9 cellular contexts compared by ENCODE assay signal in the genomic region with DNA sequence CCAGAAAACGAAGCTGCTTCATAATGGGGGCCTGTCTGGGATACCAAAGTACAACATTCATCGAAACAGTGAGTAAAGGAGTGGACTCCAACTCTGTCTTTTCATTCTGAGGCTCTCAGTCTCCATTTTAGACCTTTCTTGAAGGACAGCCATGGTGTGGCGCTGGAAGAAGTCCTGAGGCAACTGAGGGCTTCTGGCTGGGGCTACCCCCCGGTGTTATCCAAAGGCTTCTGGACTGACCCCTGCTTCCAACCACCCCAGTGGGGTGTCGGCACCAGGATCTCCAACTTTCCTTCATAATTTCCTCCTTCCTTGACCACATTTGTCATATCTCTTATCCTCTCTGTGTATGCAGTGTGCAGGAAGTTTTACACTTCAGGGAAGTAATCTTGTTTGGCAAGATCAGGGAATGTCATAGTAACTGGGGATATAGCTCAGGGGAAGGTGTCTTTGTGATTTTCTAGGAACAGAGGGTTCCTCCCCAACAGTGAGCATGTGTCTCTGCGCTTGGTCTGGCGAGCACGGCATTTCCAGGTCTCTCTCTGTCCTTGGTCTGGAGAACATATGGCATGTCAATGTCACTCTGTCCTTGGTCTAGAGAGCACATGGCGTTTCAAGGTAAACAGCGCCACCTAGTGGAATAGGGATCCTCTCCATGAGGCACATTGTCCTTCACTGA. TPM values are rescaled to one million over a fixed set of nuclear protein-coding genes. Genes with fewer than 3 reads are reported as not detected.
DNase-seq lines count a peak whose midpoint lies in the region; ATAC-seq and TF ChIP-seq lines count a peak whose summit lies in the region.
"Had no signal": no experiment of that assay in that cellular context is flagged by ENCODE, and none has a peak within 500 bp of the region (broad histone marks: within the 10 kb centered on the region; RNA-seq: fewer than 3 reads in every experiment).

No MANE protein-coding gene starts in this region.

- CTCF ChIA-PET in RWPE1 (lab: Yijun Ruan, JAX): interaction anchor here (0.6 to 0.7 kb wide), 3 partner anchors 57 to 319 kb away, joined by 3 to 5 read pairs (median 3); a partner anchor contains a TSS

- TF ChIP-seq CTCF in RWPE1 (conservative IDR thresholded peaks at IDR 0.05; ENCODE audit: low read depth) (peak; percentile 63), foreskin fibroblast (IDR thresholded peaks at IDR 0.05; ENCODE audit: low read depth, low read length) (peak; percentile 70), progenitor cell of endocrine pancreas (IDR thresholded peaks at IDR 0.05; ENCODE audit: unreplicated experiment) (peak; percentile 50), uterus (IDR thresholded peaks at IDR 0.05) (peak; percentile 46 to 79 (median 54))

- peaks cover 4% of the 10 kb centered on the region for H3K4me1 Mint-ChIP-seq in activated T-helper 1 cell treated with anti-CD3 and anti-CD28 coated beads, Interleukin-12 subunit alpha, Interleukin-12 subunit beta, Interleukin-2, Interleukin-4 antibody, amounts not matched to agents 30 ng/mL and 10 ng/mL and 1 ng/mL, durations not matched to agents 14 hours and 24 hours and 36 hours (ENCODE audit: low read depth)
- H3K4me1 Mint-ChIP-seq in progenitor cell of endocrine pancreas (ENCODE audit: low read depth): no peaks in the 10 kb centered on the region

- no peak overlapping the region for H3K4me3 ChIP-seq in foreskin fibroblast (ENCODE audit: low read depth in 1 of 2, low read length in 2 of 2)
- H3K4me3 ChIP-seq in uterus: no peak overlapping the region
- H3K4me3 ChIP-seq: SK-N-MC had no signal

- H3K27ac ChIP-seq in RWPE1 (no peak overlapping the region), uterus (no peak overlapping the region)
- H3K27ac ChIP-seq: SK-N-MC had no signal

- intact Hi-C loops in activated T-helper 1 cell treated with anti-CD3 and anti-CD28 coated beads, Interleukin-12 subunit alpha, Interleukin-12 subunit beta, Interleukin-2, Interleukin-4 antibody, amounts not matched to agents 30 ng/mL and 10 ng/mL and 1 ng/mL, durations not matched to agents 14 hours and 24 hours and 36 hours (cut with micrococcal nuclease): loop anchor here (1.0 to 2.0 kb wide), 4 partner anchors 12 to 198 kb away; a partner anchor contains a TSS
- intact Hi-C loops in uterus (cut with DNase I; ENCODE audit: low total_unique reads): no loop called here

- peaks cover 18% of the 10 kb centered on the region for H3K27me3 Mint-ChIP-seq in activated T-helper 1 cell treated with anti-CD3 and anti-CD28 coated beads, Interleukin-12 subunit alpha, Interleukin-12 subunit beta, Interleukin-2, Interleukin-4 antibody, amounts not matched to agents 30 ng/mL and 10 ng/mL and 1 ng/mL, durations not matched to agents 14 hours and 24 hours and 36 hours (ENCODE audit: insufficient read depth)
- H3K27me3 Mint-ChIP-seq in progenitor cell of endocrine pancreas: no peaks in the 10 kb centered on the region

- peak; percentile 91 for DNase-seq in DMS 273 (lab: John Stamatoyannopoulos, UW; ENCODE audit: unreplicated experiment)
- peak; percentile 71 for DNase-seq in KG1 (lab: John Stamatoyannopoulos, UW)
- peak; percentile 32 for DNase-seq in RWPE1 (ENCODE audit: low spot score)
- DNase-seq in activated T-helper 1 cell treated with anti-CD3 and anti-CD28 coated beads, Interleukin-12 subunit alpha, Interleukin-12 subunit beta, Interleukin-2, Interleukin-4 antibody, amounts not matched to agents 30 ng/mL and 10 ng/mL and 1 ng/mL, durations not matched to agents 14 hours and 24 hours and 36 hours (ENCODE audit: low spot score): peak; percentile 62
- peak; percentile 53 to 80 for DNase-seq in foreskin fibroblast
- no peak for DNase-seq in progenitor cell of endocrine pancreas (ENCODE audit: low spot score, unreplicated experiment)
- DNase-seq in uterus: peak in 1 of 2 donors; percentile 42

- no peak for TF ChIP-seq POLR2A in uterus (IDR thresholded peaks at IDR 0.05)

- no peaks in the 10 kb centered on the region for H3K36me3 Mint-ChIP-seq in activated T-helper 1 cell treated with anti-CD3 and anti-CD28 coated beads, Interleukin-12 subunit alpha, Interleukin-12 subunit beta, Interleukin-2, Interleukin-4 antibody, amounts not matched to agents 30 ng/mL and 10 ng/mL and 1 ng/mL, durations not matched to agents 14 hours and 24 hours and 36 hours (ENCODE audit: low read depth)
- peaks cover 4% of the 10 kb centered on the region for H3K36me3 Mint-ChIP-seq in progenitor cell of endocrine pancreas (ENCODE audit: insufficient read depth)

- H3K27ac Mint-ChIP-seq in activated T-helper 1 cell treated with anti-CD3 and anti-CD28 coated beads, Interleukin-12 subunit alpha, Interleukin-12 subunit beta, Interleukin-2, Interleukin-4 antibody, amounts not matched to agents 30 ng/mL and 10 ng/mL and 1 ng/mL, durations not matched to agents 14 hours and 24 hours and 36 hours: no peak overlapping the region
- no peak overlapping the region for H3K27ac Mint-ChIP-seq in progenitor cell of endocrine pancreas

- H3K4me3 Mint-ChIP-seq in activated T-helper 1 cell treated with anti-CD3 and anti-CD28 coated beads, Interleukin-12 subunit alpha, Interleukin-12 subunit beta, Interleukin-2, Interleukin-4 antibody, amounts not matched to agents 30 ng/mL and 10 ng/mL and 1 ng/mL, durations not matched to agents 14 hours and 24 hours and 36 hours: no peak overlapping the region
- no peak overlapping the region for H3K4me3 Mint-ChIP-seq in progenitor cell of endocrine pancreas (ENCODE audit: low read depth)

- H3K27me3 ChIP-seq in uterus: no peaks in the 10 kb centered on the region

- H3K4me1 ChIP-seq in uterus: no peaks in the 10 kb centered on the region

- H3K9me3 Mint-ChIP-seq in activated T-helper 1 cell treated with anti-CD3 and anti-CD28 coated beads, Interleukin-12 subunit alpha, Interleukin-12 subunit beta, Interleukin-2, Interleukin-4 antibody, amounts not matched to agents 30 ng/mL and 10 ng/mL and 1 ng/mL, durations not matched to agents 14 hours and 24 hours and 36 hours: no peaks in the 10 kb centered on the region
- peaks cover 17% of the 10 kb centered on the region for H3K9me3 Mint-ChIP-seq in progenitor cell of endocrine pancreas (ENCODE audit: low read depth)

- POLR2A ChIA-PET in RWPE1 (lab: Yijun Ruan, JAX; ENCODE audit: low non-redundant PET): no interaction called here

- peaks cover 0 to 14% of the 10 kb centered on the region in 2 donors for H3K9me3 ChIP-seq in uterus

- ATAC-seq in HG03439 (IDR thresholded peaks at IDR 0.05; ENCODE audit: unreplicated experiment): no peak

- H3K36me3 ChIP-seq in uterus: no peaks in the 10 kb centered on the region

RNA-seq across cellular contexts. Expression of a gene that starts 19.4 kb away (rescaled TPM):
- 48.8 and 50.3 TPM in 2 replicates for total RNA-seq in activated T-helper 1 cell treated with anti-CD3 and anti-CD28 coated beads, Interleukin-12 subunit alpha, Interleukin-12 subunit beta, Interleukin-2, Interleukin-4 antibody, amounts not matched to agents 30 ng/mL and 10 ng/mL and 1 ng/mL, durations not matched to agents 14 hours and 24 hours and 36 hours
- total RNA-seq in progenitor cell of endocrine pancreas (91.0 and 93.6 TPM in 2 replicates), uterus (10 to 100 TPM; 25.9 to 77.4 (median 65.2) TPM)

RNA-seq across cellular contexts. Expression of a gene that starts 51.2 kb away (rescaled TPM):
- not detected in 2 replicates for total RNA-seq in activated T-helper 1 cell treated with anti-CD3 and anti-CD28 coated beads, Interleukin-12 subunit alpha, Interleukin-12 subunit beta, Interleukin-2, Interleukin-4 antibody, amounts not matched to agents 30 ng/mL and 10 ng/mL and 1 ng/mL, durations not matched to agents 14 hours and 24 hours and 36 hours
- total RNA-seq in progenitor cell of endocrine pancreas (4.3 and 4.7 TPM in 2 replicates), uterus (1 to 10 TPM in 1 of 4 donors, under 1 TPM in 1, not detected in 2; 0.06 to 3.6 TPM)

RNA-seq across cellular contexts. Expression of a gene that starts 51.3 kb away (rescaled TPM):
- 0.51 and 1.3 TPM in 2 replicates for total RNA-seq in activated T-helper 1 cell treated with anti-CD3 and anti-CD28 coated beads, Interleukin-12 subunit alpha, Interleukin-12 subunit beta, Interleukin-2, Interleukin-4 antibody, amounts not matched to agents 30 ng/mL and 10 ng/mL and 1 ng/mL, durations not matched to agents 14 hours and 24 hours and 36 hours
- total RNA-seq in progenitor cell of endocrine pancreas: 3.1 and 3.9 TPM in 2 replicates
- 10 to 100 TPM in 1 of 4 donors, under 1 TPM in 1, not detected in 2; 0.35 to 21.3 TPM for total RNA-seq in uterus

RNA-seq across cellular contexts. Expression of a gene that starts 51.4 kb away (rescaled TPM):
- 4.0 TPM in 2 replicates for total RNA-seq in activated T-helper 1 cell treated with anti-CD3 and anti-CD28 coated beads, Interleukin-12 subunit alpha, Interleukin-12 subunit beta, Interleukin-2, Interleukin-4 antibody, amounts not matched to agents 30 ng/mL and 10 ng/mL and 1 ng/mL, durations not matched to agents 14 hours and 24 hours and 36 hours
- total RNA-seq in progenitor cell of endocrine pancreas (15.0 and 17.3 TPM in 2 replicates), uterus (10 to 100 TPM in 2 of 4 donors, 1 to 10 TPM in 1, not detected in 1; 5.2 to 20.2 (median 14.4) TPM)
